20 cellular contexts compared by ENCODE assay signal in genomic region chr2:42754776-42755140, GRCh38. TPM values are rescaled to one million over a fixed set of nuclear protein-coding genes. Genes with fewer than 3 reads are reported as not detected.
DNase-seq lines count a peak whose midpoint lies in the region; ATAC-seq and TF ChIP-seq lines count a peak whose summit lies in the region.
"Had no signal": no experiment of that assay in that cellular context is flagged by ENCODE, and none has a peak within 500 bp of the region (broad histone marks: within the 10 kb centered on the region; RNA-seq: fewer than 3 reads in every experiment).

No MANE protein-coding gene starts in this region.

- no peaks in the 10 kb centered on the region for H3K9me3 ChIP-seq in ascending aorta
- no peaks in the 10 kb centered on the region for H3K9me3 ChIP-seq in effector memory CD4-positive, alpha-beta T cell (ENCODE audit: control insufficient read depth, low read length)
- H3K9me3 ChIP-seq: mucosa of descending colon, thoracic aorta had no signal

- H3K27ac ChIP-seq in ascending aorta, result peak overlapping the region; percentile 18 to 19
- H3K27ac ChIP-seq in effector memory CD4-positive, alpha-beta T cell (ENCODE audit: insufficient read depth, low read length, poor library complexity, severe bottlenecking), result no peak overlapping the region
- H3K27ac ChIP-seq: C4-2B had no signal

- H3K27ac Mint-ChIP-seq in HFFc6 (peak overlapping the region; percentile 51; the same call in 1 of the 2 replicates), naive B cell (peak overlapping the region; percentile 58 to 96 (median 86))
- H3K27ac Mint-ChIP-seq in stimulated activated naive B cell treated with anti-CD40 and anti-IgM and Interleukin-4, amounts not matched to agents 10 μg/mL and 1 μg/mL and 100 μg/mL, for 72 hours, result peak overlapping the region; percentile 87
- no peak overlapping the region for H3K27ac Mint-ChIP-seq in T-helper 2 cell treated with Interferon-gamma antibody and Interleukin-4, amounts not matched to agents 5 μg/mL and 100 μg/mL, for 36 hours
- H3K27ac Mint-ChIP-seq: activated CD4-positive, alpha-beta memory T cell treated with anti-CD3 and anti-CD28 coated beads for 36 hours had no signal

- H3K4me3 ChIP-seq in ascending aorta, result no peak overlapping the region
- H3K4me3 ChIP-seq in effector memory CD4-positive, alpha-beta T cell (ENCODE audit: insufficient read depth, low read depth, low read length, poor library complexity, severe bottlenecking), result no peak overlapping the region
- H3K4me3 ChIP-seq: mucosa of descending colon, thoracic aorta had no signal

- DNase-seq in HFFc6 (no peak), ascending aorta (ENCODE audit: low spot score in 2 of 2) (no peak), naive B cell (no peak), H4 (ENCODE audit: low spot score) (no peak)
- no peak for DNase-seq in stimulated activated naive B cell treated with anti-CD40 and anti-IgM and Interleukin-4, amounts not matched to agents 10 μg/mL and 1 μg/mL and 100 μg/mL, for 72 hours
- no peak for DNase-seq in effector memory CD4-positive, alpha-beta T cell
- DNase-seq in stimulated activated CD4-positive, alpha-beta T cell treated with anti-CD3 and anti-CD28 coated beads, Interleukin-2, amount 100 ng/mL, for 48 hours, result no peak
- DNase-seq in T-helper 2 cell treated with Interferon-gamma antibody and Interleukin-4, amounts not matched to agents 5 μg/mL and 100 μg/mL, for 36 hours (ENCODE audit: low spot score), result no peak
- DNase-seq: activated CD4-positive, alpha-beta memory T cell treated with anti-CD3 and anti-CD28 coated beads for 36 hours; activated effector memory CD4-positive, alpha-beta T cell treated with Interleukin-2 at 50 U/mL for 16 hours; cortex of kidney; kidney; NCI-H1436; NCI-H345; stimulated activated CD4-positive, alpha-beta T cell treated with anti-CD3 and anti-CD28 coated beads, Interleukin-15, amount 100 ng/mL, for 24 hours had no signal

- no peaks in the 10 kb centered on the region for H3K27me3 ChIP-seq in ascending aorta
- no peaks in the 10 kb centered on the region for H3K27me3 ChIP-seq in effector memory CD4-positive, alpha-beta T cell (replicated peaks; ENCODE audit: control insufficient read depth, insufficient read depth, low read length, poor library complexity, severe bottlenecking)

- intact Hi-C loops in ascending aorta (cut with DNase I), result no loop called here

- ATAC-seq in naive B cell (ENCODE audit: low read depth in 2 of 2), result no peak
- ATAC-seq in stimulated activated naive B cell treated with anti-CD40 and anti-IgM and Interleukin-4, amounts not matched to agents 10 μg/mL and 1 μg/mL and 100 μg/mL, for 72 hours (replicated peaks), result no peak

- H3K27me3 Mint-ChIP-seq in HFFc6 (ENCODE audit: insufficient read depth), result no peaks in the 10 kb centered on the region; the same call in none of the 2 replicates
- no peaks in the 10 kb centered on the region for H3K27me3 Mint-ChIP-seq in naive B cell
- no peaks in the 10 kb centered on the region for H3K27me3 Mint-ChIP-seq in stimulated activated naive B cell treated with anti-CD40 and anti-IgM and Interleukin-4, amounts not matched to agents 10 μg/mL and 1 μg/mL and 100 μg/mL, for 72 hours
- H3K27me3 Mint-ChIP-seq in T-helper 2 cell treated with Interferon-gamma antibody and Interleukin-4, amounts not matched to agents 5 μg/mL and 100 μg/mL, for 36 hours (ENCODE audit: low read depth), result no peaks in the 10 kb centered on the region
- H3K27me3 Mint-ChIP-seq: activated CD4-positive, alpha-beta memory T cell treated with anti-CD3 and anti-CD28 coated beads for 36 hours had no signal

- H3K36me3 ChIP-seq in ascending aorta, result no peaks in the 10 kb centered on the region
- no peaks in the 10 kb centered on the region for H3K36me3 ChIP-seq in effector memory CD4-positive, alpha-beta T cell (ENCODE audit: control insufficient read depth, insufficient read depth, low read length)
- H3K36me3 ChIP-seq: thoracic aorta had no signal

- peaks cover 22% of the 10 kb centered on the region for H3K4me1 Mint-ChIP-seq in HFFc6 (ENCODE audit: low read depth)
- peaks cover 37 to 53% (median 48%) of the 10 kb centered on the region in 3 donors for H3K4me1 Mint-ChIP-seq in naive B cell
- H3K4me1 Mint-ChIP-seq in stimulated activated naive B cell treated with anti-CD40 and anti-IgM and Interleukin-4, amounts not matched to agents 10 μg/mL and 1 μg/mL and 100 μg/mL, for 72 hours, result peaks cover 57 to 68% of the 10 kb centered on the region in 2 donors
- peaks cover 8% of the 10 kb centered on the region for H3K4me1 Mint-ChIP-seq in T-helper 2 cell treated with Interferon-gamma antibody and Interleukin-4, amounts not matched to agents 5 μg/mL and 100 μg/mL, for 36 hours (ENCODE audit: low read depth)

- peaks cover 0 to 18% of the 10 kb centered on the region in 2 donors for H3K4me1 ChIP-seq in ascending aorta
- H3K4me1 ChIP-seq in effector memory CD4-positive, alpha-beta T cell (ENCODE audit: control insufficient read depth, insufficient read depth, low read length, poor library complexity, severe bottlenecking), result no peaks in the 10 kb centered on the region

- TF ChIP-seq CTCF in HFFc6 (IDR thresholded peaks at IDR 0.05) (no peak), ascending aorta (IDR thresholded peaks at IDR 0.05) (no peak)

- H3K36me3 Mint-ChIP-seq in HFFc6 (ENCODE audit: low read depth), result no peaks in the 10 kb centered on the region; the same call in 1 of the 2 replicates
- peaks cover 0 to 1% of the 10 kb centered on the region in 2 donors for H3K36me3 Mint-ChIP-seq in naive B cell
- peaks cover 0 to 5% of the 10 kb centered on the region in 2 donors for H3K36me3 Mint-ChIP-seq in stimulated activated naive B cell treated with anti-CD40 and anti-IgM and Interleukin-4, amounts not matched to agents 10 μg/mL and 1 μg/mL and 100 μg/mL, for 72 hours
- no peaks in the 10 kb centered on the region for H3K36me3 Mint-ChIP-seq in T-helper 2 cell treated with Interferon-gamma antibody and Interleukin-4, amounts not matched to agents 5 μg/mL and 100 μg/mL, for 36 hours (ENCODE audit: low read depth)

- no peaks in the 10 kb centered on the region for H3K9me3 Mint-ChIP-seq in HFFc6
- H3K9me3 Mint-ChIP-seq in naive B cell, result no peaks in the 10 kb centered on the region
- H3K9me3 Mint-ChIP-seq in stimulated activated naive B cell treated with anti-CD40 and anti-IgM and Interleukin-4, amounts not matched to agents 10 μg/mL and 1 μg/mL and 100 μg/mL, for 72 hours, result no peaks in the 10 kb centered on the region
- no peaks in the 10 kb centered on the region for H3K9me3 Mint-ChIP-seq in T-helper 2 cell treated with Interferon-gamma antibody and Interleukin-4, amounts not matched to agents 5 μg/mL and 100 μg/mL, for 36 hours
- H3K9me3 Mint-ChIP-seq: activated CD4-positive, alpha-beta memory T cell treated with anti-CD3 and anti-CD28 coated beads for 36 hours had no signal

- H3K4me3 Mint-ChIP-seq in HFFc6 (0 out of 2 replicates have a peak overlapping the region, but pooled peaks have one; percentile 24), naive B cell (peak overlapping the region in 7 of 8 donors; percentile 29 to 87 (median 59))
- H3K4me3 Mint-ChIP-seq in stimulated activated naive B cell treated with anti-CD40 and anti-IgM and Interleukin-4, amounts not matched to agents 10 μg/mL and 1 μg/mL and 100 μg/mL, for 72 hours, result peak overlapping the region; percentile 2 to 63
- no peak overlapping the region for H3K4me3 Mint-ChIP-seq in T-helper 2 cell treated with Interferon-gamma antibody and Interleukin-4, amounts not matched to agents 5 μg/mL and 100 μg/mL, for 36 hours
- H3K4me3 Mint-ChIP-seq: activated CD4-positive, alpha-beta memory T cell treated with anti-CD3 and anti-CD28 coated beads for 36 hours had no signal

RNA-seq across cellular contexts. Expression of gene OXER1, which starts 9.2 kb away (rescaled TPM):
- total RNA-seq in HFFc6 (2021; fragmentation: NEBNext Ultra II Directional; extraction: Animal tissue kit (Norgen Biotek cat#: 25700)), result not detected
- 0.32 TPM for total RNA-seq in ascending aorta
- 1 to 10 TPM in 2 of 6 donors, under 1 TPM in 3, not detected in 1; 0.52 to 1.8 (median 0.78) TPM for polyA plus RNA-seq in naive B cell (ENCODE audit: low read depth in 6 of 6)
- total RNA-seq in H4 (2014; rRNA removed; shearing (Covaris generic)), result not detected in 2 replicates
- total RNA-seq: activated CD4-positive, alpha-beta memory T cell treated with anti-CD3 and anti-CD28 coated beads for 36 hours; epithelial cell of proximal tubule had no signal

RNA-seq across cellular contexts. Expression of gene HAAO, which starts 37.6 kb away (rescaled TPM):
- under 1 TPM in 4 of 6 experiments, not detected in 2; 0.30 to 0.58 (median 0.47) TPM for total RNA-seq in HFFc6 (2021; fragmentation: NEBNext Ultra II Directional; extraction: Animal tissue kit (Norgen Biotek cat#: 25700))
- 7.2 TPM for total RNA-seq in ascending aorta
- 1 to 10 TPM in 5 of 6 donors, not detected in 1; 3.0 to 6.7 (median 5.2) TPM for polyA plus RNA-seq in naive B cell (ENCODE audit: low read depth in 6 of 6)
- not detected in 2 replicates for total RNA-seq in H4 (2014; rRNA removed; shearing (Covaris generic))
- total RNA-seq: LHCN-M2 had no signal
